Comparison of ENCODE assay signal across 33 cellular contexts in genomic region chr10:129764901-129765663, GRCh38.
DNase-seq lines count a peak whose midpoint lies in the region; ATAC-seq, FAIRE-seq and TF ChIP-seq lines count a peak whose summit lies in the region.
"Had no signal": no experiment of that assay in that cellular context is flagged by ENCODE, and none has a peak within 500 bp of the region (broad histone marks: within the 10 kb centered on the region; RNA-seq: fewer than 3 reads in every experiment).

No MANE protein-coding gene starts in this region.

- peaks cover 5% of the 10 kb centered on the region for H3K9me3 Mint-ChIP-seq in activated CD4-positive, alpha-beta memory T cell treated with anti-CD3 and anti-CD28 coated beads, Interleukin-2, amount 10 ng/mL, durations not matched to agents 7 days and 5 days
- H3K9me3 Mint-ChIP-seq in endodermal cell = no peaks in the 10 kb centered on the region
- H3K9me3 Mint-ChIP-seq in osteocyte (ENCODE audit: unreplicated experiment) = no peaks in the 10 kb centered on the region
- no peaks in the 10 kb centered on the region for H3K9me3 Mint-ChIP-seq in type B pancreatic cell
- H3K9me3 Mint-ChIP-seq in activated T-helper 1 cell treated with anti-CD3 and anti-CD28 coated beads, Interleukin-12 subunit alpha, Interleukin-12 subunit beta, Interleukin-2, Interleukin-4 antibody, amounts not matched to agents 30 ng/mL and 10 ng/mL and 1 ng/mL, durations not matched to agents 14 hours and 24 hours and 36 hours = no peaks in the 10 kb centered on the region
- H3K9me3 Mint-ChIP-seq: activated naive CD8-positive, alpha-beta T cell treated with anti-CD3 and anti-CD28 coated beads for 36 hours; immature natural killer cell had no signal

- DNase-seq in activated CD4-positive, alpha-beta memory T cell treated with anti-CD3 and anti-CD28 coated beads, Interleukin-2, amount 10 ng/mL, durations not matched to agents 7 days and 5 days = peak; percentile 7
- DNase-seq in endodermal cell (peak; percentile 28), osteocyte (ENCODE audit: extremely low spot score, unreplicated experiment) (peak; percentile 62), type B pancreatic cell (ENCODE audit: extremely low spot score, unreplicated experiment) (peak; percentile 49), HTR-8/SVneo (ENCODE audit: insufficient read length, low spot score) (no peak), omental fat pad (ENCODE audit: low spot score) (no peak)
- DNase-seq in activated T-helper 1 cell treated with anti-CD3 and anti-CD28 coated beads, Interleukin-12 subunit alpha, Interleukin-12 subunit beta, Interleukin-2, Interleukin-4 antibody, amounts not matched to agents 30 ng/mL and 10 ng/mL and 1 ng/mL, durations not matched to agents 14 hours and 24 hours and 36 hours (ENCODE audit: low spot score) = no peak
- DNase-seq: activated CD4-positive, alpha-beta T cell treated with anti-CD3 and anti-CD28 coated beads, Interleukin-2, amount 50 U/mL, for 4 hours; activated CD4-positive, CD25-positive, alpha-beta regulatory T cell; activated naive CD8-positive, alpha-beta T cell treated with anti-CD3 and anti-CD28 coated beads for 36 hours; BE2C; DMS 273 treated with DMSO at 0.1 percent for 48 hours; effector memory CD4-positive, alpha-beta T cell; EL; immature natural killer cell; mesenchymal stem cell; MM.1S; NCI-H1417; NCI-H2081 treated with DMSO at 0.1 percent for 48 hours; NCI-H2227 treated with DMSO at 0.1 percent for 48 hours; NCI-H69; PC-9; psoas muscle; SK-N-SH; stimulated activated CD4-positive, alpha-beta T cell treated with anti-CD3 and anti-CD28 coated beads, Interleukin-15, amount 100 ng/mL, for 24 hours had no signal

- no peaks in the 10 kb centered on the region for H3K9me3 ChIP-seq in endodermal cell (ENCODE audit: control insufficient read depth, low read length)
- H3K9me3 ChIP-seq: BE2C, psoas muscle, SK-N-SH had no signal

- intact Hi-C loops in activated T-helper 1 cell treated with anti-CD3 and anti-CD28 coated beads, Interleukin-12 subunit alpha, Interleukin-12 subunit beta, Interleukin-2, Interleukin-4 antibody, amounts not matched to agents 30 ng/mL and 10 ng/mL and 1 ng/mL, durations not matched to agents 14 hours and 24 hours and 36 hours (cut with micrococcal nuclease) = no loop called here

- TF ChIP-seq CTCF in endodermal cell (conservative IDR thresholded peaks at IDR 0.05) = no peak
- TF ChIP-seq CTCF in osteocyte (IDR thresholded peaks at IDR 0.05) = no peak
- no peak for TF ChIP-seq CTCF in type B pancreatic cell (conservative IDR thresholded peaks at IDR 0.05)
- no peak for TF ChIP-seq CTCF in omental fat pad (IDR thresholded peaks at IDR 0.05)

- ATAC-seq in omental fat pad (ENCODE audit: low FRiP score) = no peak
- ATAC-seq: psoas muscle; Right ventricle myocardium inferior; stimulated activated effector memory CD8-positive, alpha-beta T cell treated with anti-CD3 and anti-CD28 coated beads, Interleukin-12 subunit alpha, Interleukin-12 subunit beta, amount 100 ng/mL, for 72 hours had no signal

- 96% methylated on average over 9 to 13 of the region's 13 CpGs for WGBS in endodermal cell (ENCODE audit: insufficient coverage in 1 of 2, insufficient read length in 1 of 2), 2 experiments

- POLR2A ChIA-PET in activated CD4-positive, alpha-beta memory T cell treated with anti-CD3 and anti-CD28 coated beads, Interleukin-2, amount 10 ng/mL, durations not matched to agents 7 days and 5 days (lab: Charles Lee) = no interaction called here

- H3K27me3 Mint-ChIP-seq in activated CD4-positive, alpha-beta memory T cell treated with anti-CD3 and anti-CD28 coated beads, Interleukin-2, amount 10 ng/mL, durations not matched to agents 7 days and 5 days = no peaks in the 10 kb centered on the region
- H3K27me3 Mint-ChIP-seq in endodermal cell (ENCODE audit: insufficient read depth) = peaks cover 1% of the 10 kb centered on the region
- no peaks in the 10 kb centered on the region for H3K27me3 Mint-ChIP-seq in osteocyte (ENCODE audit: unreplicated experiment)
- H3K27me3 Mint-ChIP-seq in type B pancreatic cell = peaks cover 5% of the 10 kb centered on the region
- H3K27me3 Mint-ChIP-seq in activated T-helper 1 cell treated with anti-CD3 and anti-CD28 coated beads, Interleukin-12 subunit alpha, Interleukin-12 subunit beta, Interleukin-2, Interleukin-4 antibody, amounts not matched to agents 30 ng/mL and 10 ng/mL and 1 ng/mL, durations not matched to agents 14 hours and 24 hours and 36 hours (ENCODE audit: insufficient read depth) = no peaks in the 10 kb centered on the region
- H3K27me3 Mint-ChIP-seq: activated naive CD8-positive, alpha-beta T cell treated with anti-CD3 and anti-CD28 coated beads for 36 hours; CD8-positive, alpha-beta memory T cell had no signal

- H3K4me1 ChIP-seq in endodermal cell (ENCODE audit: control insufficient read depth, insufficient read depth, low read length) = peaks cover 11% of the 10 kb centered on the region
- H3K4me1 ChIP-seq: BE2C, psoas muscle had no signal

- no peak for FAIRE-seq in HTR-8/SVneo (lab: Jason Lieb, UNC)
- FAIRE-seq: bronchial epithelial cell, colon, GM18507, H54 had no signal

- no peak overlapping the region for H3K4me3 ChIP-seq in endodermal cell (ENCODE audit: low read length)
- H3K4me3 ChIP-seq: PC-9, psoas muscle had no signal

- H3K9ac ChIP-seq in endodermal cell (ENCODE audit: extremely low read depth, low read length, poor library complexity, severe bottlenecking) = no peak overlapping the region
- H3K9ac ChIP-seq: KMS-11, SK-N-SH had no signal

- no peaks in the 10 kb centered on the region for H3K27me3 ChIP-seq in endodermal cell (ENCODE audit: control insufficient read depth, insufficient read depth, low read length, poor library complexity, severe bottlenecking)
- H3K27me3 ChIP-seq: BE2C had no signal

- no peak overlapping the region for H3K27ac ChIP-seq in endodermal cell (ENCODE audit: low read depth, low read length)
- H3K27ac ChIP-seq: KMS-11, PC-9, psoas muscle had no signal

- no peak overlapping the region for H3K27ac Mint-ChIP-seq in activated CD4-positive, alpha-beta memory T cell treated with anti-CD3 and anti-CD28 coated beads, Interleukin-2, amount 10 ng/mL, durations not matched to agents 7 days and 5 days
- no peak overlapping the region for H3K27ac Mint-ChIP-seq in endodermal cell
- no peak overlapping the region for H3K27ac Mint-ChIP-seq in osteocyte (ENCODE audit: unreplicated experiment)
- no peak overlapping the region for H3K27ac Mint-ChIP-seq in type B pancreatic cell
- H3K27ac Mint-ChIP-seq in activated T-helper 1 cell treated with anti-CD3 and anti-CD28 coated beads, Interleukin-12 subunit alpha, Interleukin-12 subunit beta, Interleukin-2, Interleukin-4 antibody, amounts not matched to agents 30 ng/mL and 10 ng/mL and 1 ng/mL, durations not matched to agents 14 hours and 24 hours and 36 hours = no peak overlapping the region
- H3K27ac Mint-ChIP-seq: activated naive CD8-positive, alpha-beta T cell treated with anti-CD3 and anti-CD28 coated beads for 36 hours; CD8-positive, alpha-beta memory T cell; immature natural killer cell; stimulated activated effector memory CD8-positive, alpha-beta T cell treated with anti-CD3 and anti-CD28 coated beads, Interleukin-12 subunit alpha, Interleukin-12 subunit beta, amount 100 ng/mL, for 72 hours had no signal

- H3K36me3 Mint-ChIP-seq in activated CD4-positive, alpha-beta memory T cell treated with anti-CD3 and anti-CD28 coated beads, Interleukin-2, amount 10 ng/mL, durations not matched to agents 7 days and 5 days (ENCODE audit: low read depth) = peaks cover 6% of the 10 kb centered on the region
- H3K36me3 Mint-ChIP-seq in endodermal cell (ENCODE audit: low read depth) = peaks cover 12% of the 10 kb centered on the region
- peaks cover 5% of the 10 kb centered on the region for H3K36me3 Mint-ChIP-seq in osteocyte (ENCODE audit: unreplicated experiment)
- H3K36me3 Mint-ChIP-seq in type B pancreatic cell = no peaks in the 10 kb centered on the region
- H3K36me3 Mint-ChIP-seq in activated T-helper 1 cell treated with anti-CD3 and anti-CD28 coated beads, Interleukin-12 subunit alpha, Interleukin-12 subunit beta, Interleukin-2, Interleukin-4 antibody, amounts not matched to agents 30 ng/mL and 10 ng/mL and 1 ng/mL, durations not matched to agents 14 hours and 24 hours and 36 hours (ENCODE audit: low read depth) = no peaks in the 10 kb centered on the region

- no peaks in the 10 kb centered on the region for H3K4me1 Mint-ChIP-seq in activated CD4-positive, alpha-beta memory T cell treated with anti-CD3 and anti-CD28 coated beads, Interleukin-2, amount 10 ng/mL, durations not matched to agents 7 days and 5 days
- H3K4me1 Mint-ChIP-seq in endodermal cell (peaks cover 13% of the 10 kb centered on the region), osteocyte (ENCODE audit: unreplicated experiment) (no peaks in the 10 kb centered on the region), type B pancreatic cell (ENCODE audit: unreplicated experiment) (peaks cover 6% of the 10 kb centered on the region)
- H3K4me1 Mint-ChIP-seq in activated T-helper 1 cell treated with anti-CD3 and anti-CD28 coated beads, Interleukin-12 subunit alpha, Interleukin-12 subunit beta, Interleukin-2, Interleukin-4 antibody, amounts not matched to agents 30 ng/mL and 10 ng/mL and 1 ng/mL, durations not matched to agents 14 hours and 24 hours and 36 hours (ENCODE audit: low read depth) = no peaks in the 10 kb centered on the region
- H3K4me1 Mint-ChIP-seq: activated naive CD8-positive, alpha-beta T cell treated with anti-CD3 and anti-CD28 coated beads for 36 hours; CD8-positive, alpha-beta memory T cell; immature natural killer cell; stimulated activated effector memory CD8-positive, alpha-beta T cell treated with anti-CD3 and anti-CD28 coated beads, Interleukin-12 subunit alpha, Interleukin-12 subunit beta, amount 100 ng/mL, for 72 hours had no signal

- CTCF ChIA-PET in activated CD4-positive, alpha-beta memory T cell treated with anti-CD3 and anti-CD28 coated beads, Interleukin-2, amount 10 ng/mL, durations not matched to agents 7 days and 5 days (lab: Charles Lee) = no interaction called here

- no peak overlapping the region for H3K4me3 Mint-ChIP-seq in activated CD4-positive, alpha-beta memory T cell treated with anti-CD3 and anti-CD28 coated beads, Interleukin-2, amount 10 ng/mL, durations not matched to agents 7 days and 5 days
- H3K4me3 Mint-ChIP-seq in endodermal cell (no peak overlapping the region), osteocyte (ENCODE audit: unreplicated experiment) (no peak overlapping the region), type B pancreatic cell (no peak overlapping the region)
- no peak overlapping the region for H3K4me3 Mint-ChIP-seq in activated T-helper 1 cell treated with anti-CD3 and anti-CD28 coated beads, Interleukin-12 subunit alpha, Interleukin-12 subunit beta, Interleukin-2, Interleukin-4 antibody, amounts not matched to agents 30 ng/mL and 10 ng/mL and 1 ng/mL, durations not matched to agents 14 hours and 24 hours and 36 hours
- H3K4me3 Mint-ChIP-seq: activated naive CD8-positive, alpha-beta T cell treated with anti-CD3 and anti-CD28 coated beads for 36 hours; CD8-positive, alpha-beta memory T cell; immature natural killer cell; stimulated activated effector memory CD8-positive, alpha-beta T cell treated with anti-CD3 and anti-CD28 coated beads, Interleukin-12 subunit alpha, Interleukin-12 subunit beta, amount 100 ng/mL, for 72 hours had no signal

- H3K36me3 ChIP-seq in endodermal cell (ENCODE audit: control insufficient read depth, insufficient read depth, low read length) = no peaks in the 10 kb centered on the region
- H3K36me3 ChIP-seq: BE2C had no signal

Comparison
In these comparisons a context has a peak if more than half of its experiments do, and no peak if none do; other contexts are left out.
1. DNase-seq: peak in activated CD4-positive, alpha-beta memory T cell treated with anti-CD3 and anti-CD28 coated beads, Interleukin-2, amount 10 ng/mL, durations not matched to agents 7 days and 5 days (single experiment), endodermal cell (single experiment), osteocyte (single experiment) and type B pancreatic cell (single experiment); none in activated T-helper 1 cell treated with anti-CD3 and anti-CD28 coated beads, Interleukin-12 subunit alpha, Interleukin-12 subunit beta, Interleukin-2, Interleukin-4 antibody, amounts not matched to agents 30 ng/mL and 10 ng/mL and 1 ng/mL, durations not matched to agents 14 hours and 24 hours and 36 hours (single experiment), HTR-8/SVneo (single experiment) and omental fat pad (single experiment).